23 cellular contexts compared by ENCODE assay signal in genomic region chr5:79868271-79868670, GRCh38.
DNase-seq lines count a peak whose midpoint lies in the region; FAIRE-seq and TF ChIP-seq lines count a peak whose summit lies in the region.
"Had no signal": no experiment of that assay in that cellular context is flagged by ENCODE, and none has a peak within 500 bp of the region (broad histone marks: within the 10 kb centered on the region; RNA-seq: fewer than 3 reads in every experiment).

No MANE protein-coding gene starts in this region.

- TF ChIP-seq CTCF in bronchial epithelial cell (IDR thresholded peaks at IDR 0.05; ENCODE audit: insufficient read depth, low read length, severe bottlenecking) (no peak), H1 (IDR thresholded peaks at IDR 0.05; ENCODE audit: control extremely low read depth in 1 of 3, insufficient read depth in 1 of 3, low read depth in 1 of 3, low read length in 3 of 3) (no peak)

- H3K9me3 ChIP-seq in H1 (ENCODE audit: insufficient read depth in 2 of 2, low read depth in 1 of 2, low read length in 1 of 2): no peaks in the 10 kb centered on the region

- no peak for TF ChIP-seq RAD21 in H1 (IDR thresholded peaks at IDR 0.05 in 1 of 2, conservative IDR thresholded peaks at IDR 0.05 in 1 of 2; ENCODE audit: low read depth in 2 of 2, low read length in 2 of 2)

- H2BK12ac ChIP-seq in H1 (ENCODE audit: low read depth, low read length): no peak overlapping the region

- FAIRE-seq in bronchial epithelial cell (lab: Jason Lieb, UNC) (peak; percentile 58), H1 (lab: Jason Lieb, UNC) (no peak)
- FAIRE-seq: A204.1, G401.6, GM12891, GM19239 had no signal

- H4K8ac ChIP-seq in H1 (ENCODE audit: extremely low read depth, insufficient read depth, low read length): peak overlapping the region; percentile 36; the same call in 1 of the 2 replicates

- H3K27me3 ChIP-seq in bronchial epithelial cell (ENCODE audit: control insufficient read depth, insufficient read depth, low read length) (no peaks in the 10 kb centered on the region), H1 (replicated peaks in 1 of 4; ENCODE audit: control insufficient read depth in 3 of 4, extremely low read depth in 1 of 4, insufficient read depth in 3 of 4, low read length in 3 of 4) (no peaks in the 10 kb centered on the region)
- H3K27me3 ChIP-seq: BLaER1 treated with 17β-estradiol and CSF1 and Interleukin-3, amounts not matched to agents 10 nM and 100 nM had no signal

- no peaks in the 10 kb centered on the region for H3K79me1 ChIP-seq in H1 (ENCODE audit: low read depth, low read length)

- no peak for TF ChIP-seq POLR2A in H1 (IDR thresholded peaks at IDR 0.05; ENCODE audit: control extremely low read depth in 1 of 2, low read depth in 2 of 2, low read length in 2 of 2)

- no peak overlapping the region for H2BK120ac ChIP-seq in H1 (replicated peaks; ENCODE audit: low read depth, low read length)

- no peak overlapping the region for H3K56ac ChIP-seq in H1 (replicated peaks; ENCODE audit: insufficient read length, low read depth, low read length)

- no peak overlapping the region for H3K4me2 ChIP-seq in H1 (ENCODE audit: insufficient read depth in 1 of 2, low read depth in 2 of 2, low read length in 2 of 2)
- H3K4me2 ChIP-seq: BLaER1 treated with 17β-estradiol and CSF1 and Interleukin-3, amounts not matched to agents 10 nM and 100 nM had no signal

- H2AFZ ChIP-seq in H1 (ENCODE audit: low read length): no peak overlapping the region

- no peak overlapping the region for H3K14ac ChIP-seq in H1 (ENCODE audit: insufficient read length)

- TF ChIP-seq EP300 in H1 (IDR thresholded peaks at IDR 0.05; ENCODE audit: borderline replicate concordance in 1 of 2, low read depth in 2 of 2, low read length in 2 of 2): no peak

- H2BK5ac ChIP-seq in H1 (ENCODE audit: low read depth, low read length): no peak overlapping the region

- H4K91ac ChIP-seq in H1 (replicated peaks; ENCODE audit: insufficient read length, low read length): no peak overlapping the region

- H3K23me2 ChIP-seq in H1 (ENCODE audit: low read depth, low read length): no peaks in the 10 kb centered on the region

- 91% methylated on average over 4 of the region's 4 CpGs; no CpG with 5 or more reads in 1 of the 2 experiments for WGBS in H1 (ENCODE audit: extremely low coverage in 1 of 2, insufficient coverage in 1 of 2, insufficient read length in 1 of 2, insufficient replicate concordance in 2 of 2, low coverage in 1 of 2, low lambda C conversion rate in 2 of 2, missing lambda C conversion rate in 1 of 2), 2 experiments

- H3K36me3 ChIP-seq in bronchial epithelial cell (ENCODE audit: control insufficient read depth, insufficient read depth, low read length) (no peaks in the 10 kb centered on the region), H1 (ENCODE audit: control insufficient read depth in 2 of 4, insufficient read depth in 4 of 4, low read length in 3 of 4) (no peaks in the 10 kb centered on the region)
- H3K36me3 ChIP-seq: BLaER1 treated with 17β-estradiol and CSF1 and Interleukin-3, amounts not matched to agents 10 nM and 100 nM had no signal

- no peak overlapping the region for H3K9ac ChIP-seq in H1 (replicated peaks in 1 of 4; ENCODE audit: extremely low read depth in 1 of 4, low read depth in 3 of 4, low read length in 3 of 4)
- H3K9ac ChIP-seq: BLaER1 treated with 17β-estradiol and CSF1 and Interleukin-3, amounts not matched to agents 10 nM and 100 nM had no signal

- H3K4me1 ChIP-seq in H1 (replicated peaks in 1 of 4; ENCODE audit: control insufficient read depth in 3 of 4, insufficient read depth in 4 of 4, low read length in 3 of 4): no peaks in the 10 kb centered on the region
- H3K4me1 ChIP-seq: BLaER1 treated with 17β-estradiol and CSF1 and Interleukin-3, amounts not matched to agents 10 nM and 100 nM had no signal

- H4K5ac ChIP-seq in H1 (ENCODE audit: insufficient read length, low read depth, low read length): no peak overlapping the region

- H3K27ac ChIP-seq in H1 (ENCODE audit: low read depth, low read length): no peak overlapping the region
- H3K27ac ChIP-seq: BLaER1 treated with 17β-estradiol and CSF1 and Interleukin-3, amounts not matched to agents 10 nM and 100 nM; C4-2B had no signal

- CTCF ChIA-PET in H1 (lab: Charles Lee; ENCODE audit: partially characterized antibody): interaction anchor here (0.6 to 2.5 kb wide), 4 partner anchors 10 to 295 kb away, joined by 3 to 12 read pairs (median 3); no protein-coding TSS in a partner anchor

- no peak overlapping the region for H2BK20ac ChIP-seq in H1 (ENCODE audit: low read length)

- H3K4ac ChIP-seq in H1 (replicated peaks; ENCODE audit: insufficient read length, low read depth, low read length): no peak overlapping the region

- no peak overlapping the region for H2AK5ac ChIP-seq in H1 (ENCODE audit: low read depth, low read length)

- DNase-seq in Ammon's horn (ENCODE audit: low spot score): peak; percentile 17
- DNase-seq in bronchial epithelial cell (ENCODE audit: low read depth): no peak
- no peak for DNase-seq in H1 (ENCODE audit: low read depth in 1 of 2, low spot score in 2 of 2)
- peak; percentile 34 for DNase-seq in islet precursor cell
- DNase-seq in activated T-cell treated with anti-CD3 and anti-CD28 coated beads, Interleukin-2, amount 50 U/mL, for 48 hours: no peak
- no peak for DNase-seq in DMS79 treated with DMSO at 0.1 percent for 48 hours (lab: John Stamatoyannopoulos, UW)
- DNase-seq in NCI-H1048 (lab: John Stamatoyannopoulos, UW): no peak
- DNase-seq: 8988T; ACHN; CD4-positive, alpha-beta T cell; CD8-positive, alpha-beta T cell; COR-L47; DMS 273 treated with DMSO at 0.1 percent for 48 hours; DMS153; DMS53; DMS79; GF-D8 had no signal

- no peak overlapping the region for H3K18ac ChIP-seq in H1 (ENCODE audit: extremely low read depth, low read length)

- no peaks in the 10 kb centered on the region for H4K20me1 ChIP-seq in H1 (replicated peaks in 1 of 2; ENCODE audit: control insufficient read depth in 1 of 2, insufficient read depth in 2 of 2, low read length in 2 of 2)
- H4K20me1 ChIP-seq: BLaER1 treated with 17β-estradiol and CSF1 and Interleukin-3, amounts not matched to agents 10 nM and 100 nM had no signal

- H3K79me2 ChIP-seq in H1 (ENCODE audit: control insufficient read depth in 1 of 2, insufficient read depth in 2 of 2, low read length in 2 of 2): no peaks in the 10 kb centered on the region

- POLR2A ChIA-PET in H1 (lab: Charles Lee; ENCODE audit: partially characterized antibody): no interaction called here

- H2BK15ac ChIP-seq in H1 (ENCODE audit: low read length): no peak overlapping the region

- no peak overlapping the region for H3K4me3 ChIP-seq in bronchial epithelial cell (ENCODE audit: low read depth, low read length)
- no peak overlapping the region for H3K4me3 ChIP-seq in H1 (ENCODE audit: extremely low read depth in 1 of 4, insufficient read depth in 2 of 4, low read depth in 3 of 4, low read length in 4 of 4)
- H3K4me3 ChIP-seq: BLaER1 treated with 17β-estradiol and CSF1 and Interleukin-3, amounts not matched to agents 10 nM and 100 nM had no signal

- H3K23ac ChIP-seq in H1 (ENCODE audit: insufficient read length): no peak overlapping the region

TF ChIP-seq in H1, 55 proteins besides CTCF, POLR2A, EP300 and RAD21 (continues in another document):
- TF ChIP-seq CTBP2 (IDR thresholded peaks at IDR 0.05; ENCODE audit: borderline replicate concordance, insufficient read depth, insufficient read length, low read length): no peak

Comparison
In these comparisons a context has a peak if more than half of its experiments do, and no peak if none do; other contexts are left out.
1. DNase-seq: peak in Ammon's horn (single experiment) and islet precursor cell (single experiment); none in bronchial epithelial cell (single experiment), H1 (0 of 2), activated T-cell treated with anti-CD3 and anti-CD28 coated beads, Interleukin-2, amount 50 U/mL, for 48 hours (0 of 2), DMS79 treated with DMSO at 0.1 percent for 48 hours (single experiment) and NCI-H1048 (single experiment).